Comparison of ENCODE assay signal across 8 cellular contexts in the genomic region with DNA sequence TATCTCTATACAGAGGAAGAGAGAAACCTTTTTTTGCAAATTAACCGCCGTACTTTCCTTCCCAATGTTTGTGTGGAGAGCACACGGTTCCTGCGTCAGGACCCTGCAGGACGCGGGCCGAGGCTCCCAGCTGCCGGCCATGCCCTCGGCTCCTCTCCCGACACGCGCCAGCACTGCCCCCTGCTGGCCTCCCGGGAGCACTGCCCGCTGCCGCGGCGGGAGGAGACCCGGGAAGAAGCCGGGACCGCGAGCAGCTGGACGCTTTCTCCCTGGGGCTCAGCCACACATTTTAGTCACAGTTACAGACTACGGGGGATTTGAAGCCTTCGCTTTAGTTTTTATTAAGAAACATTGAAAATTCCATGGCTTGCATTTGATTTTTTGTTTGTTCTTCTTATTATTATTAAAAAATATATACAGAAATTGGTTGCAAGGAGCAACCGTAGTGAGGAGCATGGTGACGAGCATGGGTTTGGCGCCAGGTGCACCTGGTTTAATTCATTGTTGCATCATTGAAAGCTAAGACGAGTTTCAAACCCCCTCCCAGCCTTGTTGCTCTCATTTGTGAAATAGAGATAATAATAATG.
A peak's percentile ranks its signal among the peaks of the same experiment; 100 is the strongest.
DNase-seq lines count a peak whose midpoint lies in the region; ATAC-seq and TF ChIP-seq lines count a peak whose summit lies in the region.

No MANE protein-coding gene starts in this region.

- no peaks in the 10 kb centered on the region for H3K27me3 ChIP-seq in effector memory CD4-positive, alpha-beta T cell (replicated peaks; ENCODE audit: control insufficient read depth, insufficient read depth, low read length, poor library complexity, severe bottlenecking)
- H3K27me3 ChIP-seq in mesendoderm (ENCODE audit: insufficient read depth, low read length, poor library complexity): no peaks in the 10 kb centered on the region

- no peak overlapping the region for H2BK120ac ChIP-seq in mesendoderm (ENCODE audit: low read depth, low read length)

- POLR2A ChIA-PET in AG04449 (lab: Yijun Ruan, JAX): no interaction called here

- TF ChIP-seq CTCF in AG04449 (IDR thresholded peaks at IDR 0.05; ENCODE audit: insufficient read depth, low read length, missing control alignments): peak; percentile 45

- no peak overlapping the region for H4K8ac ChIP-seq in mesendoderm (ENCODE audit: low read depth, low read length)

- H3K4me3 ChIP-seq in AG04449 (ENCODE audit: low read depth, low read length): no peak overlapping the region
- no peak overlapping the region for H3K4me3 ChIP-seq in effector memory CD4-positive, alpha-beta T cell (ENCODE audit: insufficient read depth, low read depth, low read length, poor library complexity, severe bottlenecking)
- H3K4me3 ChIP-seq in mesendoderm (ENCODE audit: low read length): no peak overlapping the region

- no peak overlapping the region for H4K5ac ChIP-seq in mesendoderm (ENCODE audit: low read length)

- no peak overlapping the region for H3K4me2 ChIP-seq in mesendoderm (ENCODE audit: low read length)

- no peak overlapping the region for H3K4ac ChIP-seq in mesendoderm (ENCODE audit: low read depth, low read length)

- H2BK15ac ChIP-seq in mesendoderm (replicated peaks; ENCODE audit: low read depth): no peak overlapping the region

- H3K27ac ChIP-seq in effector memory CD4-positive, alpha-beta T cell (ENCODE audit: insufficient read depth, low read length, poor library complexity, severe bottlenecking): no peak overlapping the region
- H3K27ac ChIP-seq in mesendoderm (ENCODE audit: low read depth, low read length): no peak overlapping the region

- CTCF ChIA-PET in AG04449 (lab: Yijun Ruan, JAX): no interaction called here

- no peak overlapping the region for H3K56ac ChIP-seq in mesendoderm (ENCODE audit: low read length)

- H3K18ac ChIP-seq in mesendoderm (ENCODE audit: low read length): no peak overlapping the region

- H2BK5ac ChIP-seq in mesendoderm (ENCODE audit: low read length): no peak overlapping the region

- H2AK5ac ChIP-seq in mesendoderm (ENCODE audit: low read length): no peak overlapping the region

- H3K36me3 ChIP-seq in effector memory CD4-positive, alpha-beta T cell (ENCODE audit: control insufficient read depth, insufficient read depth, low read length): no peaks in the 10 kb centered on the region
- H3K36me3 ChIP-seq in mesendoderm (ENCODE audit: control insufficient read depth, insufficient read depth, low read length): no peaks in the 10 kb centered on the region

- H3K79me2 ChIP-seq in mesendoderm (ENCODE audit: control insufficient read depth, insufficient read depth, low read length): no peaks in the 10 kb centered on the region

- H3K23ac ChIP-seq in mesendoderm (ENCODE audit: low read length): no peak overlapping the region

- DNase-seq in AG04449 (ENCODE audit: low read depth, low spot score) (no peak), NCI-H2196 treated with DMSO at 0.1 percent for 48 hours (lab: John Stamatoyannopoulos, UW; ENCODE audit: unreplicated experiment) (peak; percentile 52), mesendoderm (peak; percentile 70)
- peak; percentile 45 for DNase-seq in activated CD4-positive, alpha-beta T cell treated with anti-CD3 and anti-CD28 coated beads, Interleukin-2, amount 50 U/mL, for 1 hour
- DNase-seq in effector memory CD4-positive, alpha-beta T cell: peak; percentile 8 to 27 (median 24)
- peak; percentile 46 for DNase-seq in stimulated activated CD8-positive, alpha-beta memory T cell treated with anti-CD3 and anti-CD28 coated beads, Interleukin-4, amount 100 ng/mL, for 24 hours (ENCODE audit: low read depth)

- ATAC-seq in GM18519 (IDR thresholded peaks at IDR 0.05; ENCODE audit: low FRiP score, unreplicated experiment): peak; percentile 81
- peak; percentile 71 for ATAC-seq in HG03064 (IDR thresholded peaks at IDR 0.05; ENCODE audit: low read depth, unreplicated experiment)

- no CpG with 5 or more reads among the region's 28 CpGs for WGBS in mesendoderm (ENCODE audit: extremely low coverage, insufficient coverage, low lambda C conversion rate)

- no peaks in the 10 kb centered on the region for H3K4me1 ChIP-seq in effector memory CD4-positive, alpha-beta T cell (ENCODE audit: control insufficient read depth, insufficient read depth, low read length, poor library complexity, severe bottlenecking)
- no peaks in the 10 kb centered on the region for H3K4me1 ChIP-seq in mesendoderm (ENCODE audit: control insufficient read depth, low read depth, low read length)

- no peaks in the 10 kb centered on the region for H3K9me3 ChIP-seq in effector memory CD4-positive, alpha-beta T cell (ENCODE audit: control insufficient read depth, low read length)

- no peak overlapping the region for H3K9ac ChIP-seq in mesendoderm (ENCODE audit: low read length)

- H3K79me1 ChIP-seq in mesendoderm (ENCODE audit: low read length): no peaks in the 10 kb centered on the region
